8 cellular contexts compared by ENCODE assay signal in the genomic region with DNA sequence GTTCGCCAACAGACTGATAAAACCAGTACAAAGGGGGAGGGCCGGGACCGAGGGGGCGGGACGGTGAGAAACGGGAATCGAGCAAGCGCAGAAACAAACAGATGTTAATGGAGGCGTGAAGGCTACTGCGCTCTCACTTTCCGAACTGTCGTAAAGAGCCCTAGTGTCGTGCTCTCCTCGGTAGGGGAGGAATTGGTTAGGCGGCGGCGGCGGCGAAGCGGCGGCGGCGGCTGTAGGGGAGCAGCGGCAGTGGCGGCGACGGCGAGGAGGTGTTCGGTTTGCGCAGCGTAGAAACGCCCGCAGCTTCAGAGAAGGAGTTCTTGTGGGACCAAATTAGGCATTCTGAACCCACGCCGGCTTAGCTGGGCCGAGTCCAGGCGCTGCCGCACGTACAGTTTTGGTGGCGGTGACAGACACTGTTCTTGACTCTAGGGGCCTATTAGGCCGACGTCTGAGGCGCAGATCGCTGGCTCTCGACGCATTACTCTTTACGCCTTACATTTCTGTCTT. TPM values are rescaled to one million over a fixed set of nuclear protein-coding genes. Genes with fewer than 3 reads are reported as not detected.
DNase-seq lines count a peak whose midpoint lies in the region; TF ChIP-seq lines count a peak whose summit lies in the region.

A gene (plus strand): TSS at position 163 of the 510 bp plus-strand sequence. CDS start 43,160 bp downstream, outside the sequence.

- peaks cover 20% of the 10 kb centered on the region for H3K36me3 Mint-ChIP-seq in nephron (ENCODE audit: low read depth)
- H3K36me3 Mint-ChIP-seq in stimulated activated naive CD8-positive, alpha-beta T cell treated with anti-CD3 and anti-CD28 coated beads, Interleukin-15, Interleukin-2, amounts not matched to agents 100 ng/mL and 50 ng/mL, for 24 hours (ENCODE audit: low read depth), result peaks cover 26% of the 10 kb centered on the region

- H3K4me3 ChIP-seq in fibroblast of the aortic adventitia (ENCODE audit: low read depth, low read length), result peak within 1 kb of the TSS; percentile 100

- DNase-seq in EH (ENCODE audit: low read depth), result peak; percentile 97
- DNase-seq in H4 (ENCODE audit: low spot score), result peak; percentile 95
- peak; percentile 95 for DNase-seq in M059J (ENCODE audit: low read depth)
- DNase-seq in SHP77 (lab: John Stamatoyannopoulos, UW), result peak; percentile 94 to 95
- peak; percentile 85 for DNase-seq in activated effector memory CD4-positive, alpha-beta T cell treated with Interleukin-2 at 50 U/mL for 16 hours
- peak; percentile 97 for DNase-seq in fibroblast of the aortic adventitia (ENCODE audit: low read depth)

- H3K4me3 Mint-ChIP-seq in nephron, result peak within 1 kb of the TSS; percentile 96 to 98 (median 96)
- H3K4me3 Mint-ChIP-seq in stimulated activated naive CD8-positive, alpha-beta T cell treated with anti-CD3 and anti-CD28 coated beads, Interleukin-15, Interleukin-2, amounts not matched to agents 100 ng/mL and 50 ng/mL, for 24 hours, result peak within 1 kb of the TSS; percentile 95

- H3K27ac Mint-ChIP-seq in nephron, result peak within 1 kb of the TSS; percentile 94 to 99 (median 99)
- H3K27ac Mint-ChIP-seq in stimulated activated naive CD8-positive, alpha-beta T cell treated with anti-CD3 and anti-CD28 coated beads, Interleukin-15, Interleukin-2, amounts not matched to agents 100 ng/mL and 50 ng/mL, for 24 hours, result peak within 1 kb of the TSS; percentile 87

- peaks cover 23% of the 10 kb centered on the region for H3K4me1 Mint-ChIP-seq in nephron
- peaks cover 51% of the 10 kb centered on the region for H3K4me1 Mint-ChIP-seq in stimulated activated naive CD8-positive, alpha-beta T cell treated with anti-CD3 and anti-CD28 coated beads, Interleukin-15, Interleukin-2, amounts not matched to agents 100 ng/mL and 50 ng/mL, for 24 hours (ENCODE audit: low read depth)

- TF ChIP-seq CTCF in fibroblast of the aortic adventitia (IDR thresholded peaks at IDR 0.05; ENCODE audit: insufficient read depth, low read length), result no peak
- no peak for TF ChIP-seq CTCF in nephron (IDR thresholded peaks at IDR 0.05; ENCODE audit: unreplicated experiment in 3 of 3)

- H3K27me3 Mint-ChIP-seq in nephron (ENCODE audit: low read depth), result peaks cover 17% of the 10 kb centered on the region
- no peaks in the 10 kb centered on the region for H3K27me3 Mint-ChIP-seq in stimulated activated naive CD8-positive, alpha-beta T cell treated with anti-CD3 and anti-CD28 coated beads, Interleukin-15, Interleukin-2, amounts not matched to agents 100 ng/mL and 50 ng/mL, for 24 hours

- H3K9me3 Mint-ChIP-seq in nephron, result no peaks in the 10 kb centered on the region
- H3K9me3 Mint-ChIP-seq in stimulated activated naive CD8-positive, alpha-beta T cell treated with anti-CD3 and anti-CD28 coated beads, Interleukin-15, Interleukin-2, amounts not matched to agents 100 ng/mL and 50 ng/mL, for 24 hours, result no peaks in the 10 kb centered on the region

RNA-seq across cellular contexts. Expression of the gene that starts here (rescaled TPM):
- 10.4 and 12.4 TPM in 2 replicates for total RNA-seq in H4 (2014; rRNA removed; shearing (Covaris generic))
- total RNA-seq in M059J (2014; rRNA removed; shearing (Covaris generic)), result 16.7 and 20.9 TPM in 2 replicates
- 22.8 and 40.5 TPM in 2 replicates for total RNA-seq in fibroblast of the aortic adventitia (ENCODE audit: low replicate concordance)

Comparison
In these comparisons a context has a peak if more than half of its experiments do, and no peak if none do; other contexts are left out.
1. Peak in every context shown above with its lines: DNase-seq and H3K4me3 ChIP-seq.